In the genomic region with DNA sequence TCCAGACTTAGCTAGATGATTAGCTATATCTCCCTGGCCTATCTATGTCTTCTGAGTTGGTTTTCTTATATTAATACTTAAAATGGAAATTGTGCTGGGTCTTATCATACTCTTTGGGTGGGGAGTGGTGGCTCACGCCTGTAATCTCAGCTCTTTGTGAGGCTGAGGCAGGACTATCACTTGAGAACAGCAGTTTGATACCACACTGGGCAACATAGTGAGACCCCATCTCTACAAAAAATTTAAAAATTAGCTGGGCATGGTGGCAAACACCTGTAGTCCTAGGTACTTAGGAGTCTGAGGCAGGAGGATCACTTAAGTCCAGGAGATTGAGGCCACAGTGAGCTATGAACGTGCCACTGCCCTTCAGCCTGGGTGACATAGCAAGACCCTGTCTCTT, we compare ENCODE assay signal across 2 cellular contexts.
TF ChIP-seq lines count a peak whose summit lies in the region.

No MANE protein-coding gene starts in this region.

TF ChIP-seq in HEK293, 187 proteins besides CTCF, POLR2A, EP300 and RAD21:
- TF ChIP-seq ZNF747 (tag by site-specific recombination; IDR thresholded peaks at IDR 0.05) (no peak), ZNF157 (tag by site-specific recombination; IDR thresholded peaks at IDR 0.05) (no peak), ZNF561 (tag by site-specific recombination; IDR thresholded peaks at IDR 0.05; ENCODE audit: borderline replicate concordance) (no peak), ZNF701 (tag by site-specific recombination; IDR thresholded peaks at IDR 0.05) (no peak), ZNF121 (tag by site-specific recombination; IDR thresholded peaks at IDR 0.05) (0 out of 2 replicates have a peak, but pooled peaks have one; percentile 22), GLIS1 (tag by site-specific recombination; IDR thresholded peaks at IDR 0.05) (no peak)
- TF ChIP-seq, protein P1, sequence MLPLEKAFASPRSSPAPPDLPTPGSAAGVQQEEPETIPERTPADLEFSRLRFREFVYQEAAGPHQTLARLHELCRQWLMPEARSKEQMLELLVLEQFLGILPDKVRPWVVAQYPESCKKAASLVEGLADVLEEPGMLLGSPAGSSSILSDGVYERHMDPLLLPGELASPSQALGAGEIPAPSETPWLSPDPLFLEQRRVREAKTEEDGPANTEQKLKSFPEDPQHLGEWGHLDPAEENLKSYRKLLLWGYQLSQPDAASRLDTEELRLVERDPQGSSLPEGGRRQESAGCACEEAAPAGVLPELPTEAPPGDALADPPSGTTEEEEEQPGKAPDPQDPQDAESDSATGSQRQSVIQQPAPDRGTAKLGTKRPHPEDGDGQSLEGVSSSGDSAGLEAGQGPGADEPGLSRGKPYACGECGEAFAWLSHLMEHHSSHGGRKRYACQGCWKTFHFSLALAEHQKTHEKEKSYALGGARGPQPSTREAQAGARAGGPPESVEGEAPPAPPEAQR (tag by site-specific recombination; IDR thresholded peaks at IDR 0.05): no peak

TF ChIP-seq in K562, 482 proteins besides CTCF, POLR2A, EP300 and RAD21:
- TF ChIP-seq ZNF121 (CRISPR knock-in tag; conservative IDR thresholded peaks at IDR 0.05) (peak; percentile 35; the same call in 1 of the 2 replicates), TBP (optimal IDR thresholded peaks at IDR 0.05; ENCODE audit: low read depth, low read length) (no peak), ZNF124 (CRISPR knock-in tag; IDR thresholded peaks at IDR 0.05) (no peak), ZBTB17 (CRISPR knock-in tag; IDR thresholded peaks at IDR 0.05) (no peak)
- TF ChIP-seq, protein P2, sequence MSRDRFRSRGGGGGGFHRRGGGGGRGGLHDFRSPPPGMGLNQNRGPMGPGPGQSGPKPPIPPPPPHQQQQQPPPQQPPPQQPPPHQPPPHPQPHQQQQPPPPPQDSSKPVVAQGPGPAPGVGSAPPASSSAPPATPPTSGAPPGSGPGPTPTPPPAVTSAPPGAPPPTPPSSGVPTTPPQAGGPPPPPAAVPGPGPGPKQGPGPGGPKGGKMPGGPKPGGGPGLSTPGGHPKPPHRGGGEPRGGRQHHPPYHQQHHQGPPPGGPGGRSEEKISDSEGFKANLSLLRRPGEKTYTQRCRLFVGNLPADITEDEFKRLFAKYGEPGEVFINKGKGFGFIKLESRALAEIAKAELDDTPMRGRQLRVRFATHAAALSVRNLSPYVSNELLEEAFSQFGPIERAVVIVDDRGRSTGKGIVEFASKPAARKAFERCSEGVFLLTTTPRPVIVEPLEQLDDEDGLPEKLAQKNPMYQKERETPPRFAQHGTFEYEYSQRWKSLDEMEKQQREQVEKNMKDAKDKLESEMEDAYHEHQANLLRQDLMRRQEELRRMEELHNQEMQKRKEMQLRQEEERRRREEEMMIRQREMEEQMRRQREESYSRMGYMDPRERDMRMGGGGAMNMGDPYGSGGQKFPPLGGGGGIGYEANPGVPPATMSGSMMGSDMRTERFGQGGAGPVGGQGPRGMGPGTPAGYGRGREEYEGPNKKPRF (IDR thresholded peaks at IDR 0.05; ENCODE audit: low read depth, low read length): no peak
